ENCODE assay signal across 9 cellular contexts in the genomic region with DNA sequence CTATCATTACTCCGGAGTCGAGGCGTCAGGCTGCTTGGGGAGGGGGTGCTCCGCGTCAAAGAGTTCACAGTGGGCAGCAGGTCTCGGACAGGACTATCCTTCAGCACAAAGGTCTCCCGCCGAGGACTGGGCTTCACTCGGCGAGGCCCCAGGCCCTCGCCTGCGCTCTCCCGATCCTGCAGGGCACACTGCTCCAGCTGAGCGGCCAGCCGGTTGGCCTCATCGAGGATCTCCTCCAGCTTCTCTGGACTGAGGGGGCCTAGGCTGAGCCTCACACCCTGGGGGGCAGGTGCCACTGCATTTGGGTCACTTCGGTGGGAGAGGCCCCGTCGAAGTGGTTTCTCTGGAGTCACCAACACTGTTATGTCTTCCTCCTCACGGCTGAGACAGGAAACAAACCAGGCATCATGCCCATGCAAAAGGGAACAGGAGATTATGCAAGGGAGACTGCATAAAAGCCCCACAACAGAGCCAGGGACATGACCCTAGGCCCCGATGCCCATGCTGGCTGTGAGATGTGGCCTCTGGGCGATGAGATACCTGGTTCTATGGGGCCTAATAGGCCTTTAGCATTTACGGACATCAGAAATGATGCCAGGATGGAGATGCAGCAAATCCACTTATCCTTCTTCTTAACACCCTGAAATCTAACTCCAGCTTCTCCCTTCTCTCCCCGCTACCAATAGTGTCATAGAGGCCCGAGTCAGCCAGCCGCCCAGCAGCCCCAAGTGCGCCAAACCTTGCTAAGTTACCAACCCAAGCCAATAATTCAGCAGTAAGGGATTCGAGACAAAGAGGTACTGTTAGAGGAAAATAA. TPM values are rescaled to one million over a fixed set of nuclear protein-coding genes. Genes with fewer than 3 reads are reported as not detected.
DNase-seq lines count a peak whose midpoint lies in the region; ATAC-seq and TF ChIP-seq lines count a peak whose summit lies in the region.
"Had no signal": no experiment of that assay in that cellular context is flagged by ENCODE, and none has a peak within 500 bp of the region (broad histone marks: within the 10 kb centered on the region; RNA-seq: fewer than 3 reads in every experiment).

No MANE protein-coding gene starts in this region.

- no peak for DNase-seq in activated T-cell treated with anti-CD3 and anti-CD28 coated beads, Interleukin-2, amount 50 U/mL, for 72 hours
- DNase-seq in activated T-cell treated with anti-CD3 and anti-CD28 coated beads for 4 hours (no peak), iPS DF 6.9 (ENCODE audit: low read depth, low spot score) (no peak), thoracic aorta (ENCODE audit: low spot score) (no peak), occipital lobe (lab: John Stamatoyannopoulos, UW) (no peak)
- DNase-seq in activated CD4-positive, alpha-beta memory T cell treated with anti-CD3 and anti-CD28 coated beads for 36 hours: no peak

- no peak for TF ChIP-seq CTCF in thoracic aorta (IDR thresholded peaks at IDR 0.05)

- intact Hi-C loops in activated CD4-positive, alpha-beta memory T cell treated with anti-CD3 and anti-CD28 coated beads for 36 hours (cut with micrococcal nuclease): loop anchor here (2.0 to 5.0 kb wide), 3 partner anchors 200 to 340 kb away; a partner anchor contains a TSS

- no peaks in the 10 kb centered on the region for H3K27me3 Mint-ChIP-seq in activated T-cell treated with anti-CD3 and anti-CD28 coated beads, Interleukin-2, amount 50 U/mL, for 72 hours (ENCODE audit: low read depth)
- no peaks in the 10 kb centered on the region for H3K27me3 Mint-ChIP-seq in activated CD4-positive, alpha-beta memory T cell treated with anti-CD3 and anti-CD28 coated beads for 36 hours

- H3K36me3 Mint-ChIP-seq in activated T-cell treated with anti-CD3 and anti-CD28 coated beads, Interleukin-2, amount 50 U/mL, for 72 hours (ENCODE audit: insufficient read depth in 2 of 2): peaks cover 0 to 4% of the 10 kb centered on the region in 2 donors
- H3K36me3 Mint-ChIP-seq in activated CD4-positive, alpha-beta memory T cell treated with anti-CD3 and anti-CD28 coated beads for 36 hours: no peaks in the 10 kb centered on the region

- no CpG with 5 or more reads among the region's 28 CpGs for WGBS in iPS DF 6.9 (ENCODE audit: insufficient coverage, insufficient read length)

- CTCF ChIA-PET in activated CD4-positive, alpha-beta memory T cell treated with anti-CD3 and anti-CD28 coated beads for 36 hours (lab: Charles Lee): interaction anchor here (0.7 to 4.9 kb wide), 6 partner anchors 18 to 950 kb away, joined by 3 to 69 read pairs (median 6); a partner anchor contains a TSS

- POLR2A ChIA-PET in activated CD4-positive, alpha-beta memory T cell treated with anti-CD3 and anti-CD28 coated beads for 36 hours (lab: Charles Lee): interaction anchor here (0.9 to 1.5 kb wide), 3 partner anchors 57 to 181 kb away, joined by 3 to 6 read pairs (median 4); a partner anchor contains a TSS

- H3K9me3 Mint-ChIP-seq in activated T-cell treated with anti-CD3 and anti-CD28 coated beads, Interleukin-2, amount 50 U/mL, for 72 hours: no peaks in the 10 kb centered on the region
- H3K9me3 Mint-ChIP-seq in activated CD4-positive, alpha-beta memory T cell treated with anti-CD3 and anti-CD28 coated beads for 36 hours: no peaks in the 10 kb centered on the region

- H3K9me3 ChIP-seq in iPS DF 6.9 (ENCODE audit: control insufficient read depth, insufficient read depth, low read length): no peaks in the 10 kb centered on the region
- H3K9me3 ChIP-seq in thoracic aorta: no peaks in the 10 kb centered on the region

- H3K27ac ChIP-seq in iPS DF 6.9 (ENCODE audit: low read length): no peak overlapping the region
- peak overlapping the region; percentile 21 to 84 for H3K27ac ChIP-seq in thoracic aorta

- H3K4me1 Mint-ChIP-seq in activated T-cell treated with anti-CD3 and anti-CD28 coated beads, Interleukin-2, amount 50 U/mL, for 72 hours (ENCODE audit: low read depth): peaks cover 23% of the 10 kb centered on the region
- peaks cover 15% of the 10 kb centered on the region for H3K4me1 Mint-ChIP-seq in activated CD4-positive, alpha-beta memory T cell treated with anti-CD3 and anti-CD28 coated beads for 36 hours (ENCODE audit: low read depth)

- H3K27ac Mint-ChIP-seq in activated T-cell treated with anti-CD3 and anti-CD28 coated beads, Interleukin-2, amount 50 U/mL, for 72 hours: no peak overlapping the region
- H3K27ac Mint-ChIP-seq in activated CD4-positive, alpha-beta memory T cell treated with anti-CD3 and anti-CD28 coated beads for 36 hours: no peak overlapping the region

- H3K4me3 ChIP-seq in iPS DF 6.9 (ENCODE audit: low read length) (peak overlapping the region; percentile 94; the same call in 1 of the 2 replicates), thoracic aorta (peak overlapping the region; percentile 80)

- peak overlapping the region; percentile 90 to 100 for H3K4me3 Mint-ChIP-seq in activated T-cell treated with anti-CD3 and anti-CD28 coated beads, Interleukin-2, amount 50 U/mL, for 72 hours
- H3K4me3 Mint-ChIP-seq in activated CD4-positive, alpha-beta memory T cell treated with anti-CD3 and anti-CD28 coated beads for 36 hours: peak overlapping the region; percentile 95

- no peaks in the 10 kb centered on the region for H3K27me3 ChIP-seq in iPS DF 6.9 (ENCODE audit: control insufficient read depth, insufficient read depth, low read length)
- no peaks in the 10 kb centered on the region for H3K27me3 ChIP-seq in thoracic aorta (replicated peaks; ENCODE audit: insufficient read depth)

- peaks cover 5% of the 10 kb centered on the region; the same call in 1 of the 2 replicates for H3K4me1 ChIP-seq in iPS DF 6.9 (ENCODE audit: control insufficient read depth, insufficient read depth, low read length)
- peaks cover 12 to 35% of the 10 kb centered on the region in 2 donors for H3K4me1 ChIP-seq in thoracic aorta (ENCODE audit: control insufficient read depth in 1 of 2, low read depth in 2 of 2)

- ATAC-seq in activated T-cell treated with anti-CD3 and anti-CD28 coated beads, Interleukin-2, amount 50 U/mL, for 72 hours (replicated peaks in 1 of 2): no peak
- ATAC-seq in thoracic aorta (ENCODE audit: insufficient number of reproducible peaks, low FRiP score, low read depth) (no peak), GM21526 (IDR thresholded peaks at IDR 0.05; ENCODE audit: low FRiP score, unreplicated experiment) (no peak), HG02970 (IDR thresholded peaks at IDR 0.05; ENCODE audit: low FRiP score, unreplicated experiment) (no peak)

- peaks cover 7% of the 10 kb centered on the region; the same call in 1 of the 2 replicates for H3K36me3 ChIP-seq in iPS DF 6.9 (ENCODE audit: control insufficient read depth, insufficient read depth, low read length)
- no peaks in the 10 kb centered on the region for H3K36me3 ChIP-seq in thoracic aorta

RNA-seq across cellular contexts. Expression of a gene that starts 1.1 kb away (rescaled TPM):
- 10 to 100 TPM; 17.5 to 18.3 TPM for total RNA-seq in activated T-cell treated with anti-CD3 and anti-CD28 coated beads, Interleukin-2, amount 50 U/mL, for 72 hours
- 10 to 100 TPM; 14.9 to 16.3 TPM for total RNA-seq in activated CD4-positive, alpha-beta memory T cell treated with anti-CD3 and anti-CD28 coated beads for 36 hours
- total RNA-seq in thoracic aorta (1 to 10 TPM; 2.4 to 2.5 TPM), occipital lobe (11.4 TPM)

RNA-seq across cellular contexts. Expression of a gene that starts 24.9 kb away (rescaled TPM):
- not detected for total RNA-seq in activated T-cell treated with anti-CD3 and anti-CD28 coated beads, Interleukin-2, amount 50 U/mL, for 72 hours
- total RNA-seq in activated CD4-positive, alpha-beta memory T cell treated with anti-CD3 and anti-CD28 coated beads for 36 hours: not detected
- total RNA-seq in thoracic aorta (1 to 10 TPM in 1 of 2 donors, not detected in 1; 1.1 TPM), occipital lobe (not detected)
- total RNA-seq: subcutaneous adipose tissue had no signal

RNA-seq across cellular contexts. Expression of a gene that starts 32.5 kb away (rescaled TPM):
- 1 to 10 TPM; 2.5 to 3.1 TPM for total RNA-seq in activated T-cell treated with anti-CD3 and anti-CD28 coated beads, Interleukin-2, amount 50 U/mL, for 72 hours
- 1 to 10 TPM; 1.0 to 1.3 TPM for total RNA-seq in activated CD4-positive, alpha-beta memory T cell treated with anti-CD3 and anti-CD28 coated beads for 36 hours
- total RNA-seq in thoracic aorta (10 to 100 TPM in 1 of 2 donors, 1 to 10 TPM in 1; 4.0 to 10.0 TPM), occipital lobe (41.8 TPM)
